1 cellular context compared by ENCODE assay signal in the genomic region with DNA sequence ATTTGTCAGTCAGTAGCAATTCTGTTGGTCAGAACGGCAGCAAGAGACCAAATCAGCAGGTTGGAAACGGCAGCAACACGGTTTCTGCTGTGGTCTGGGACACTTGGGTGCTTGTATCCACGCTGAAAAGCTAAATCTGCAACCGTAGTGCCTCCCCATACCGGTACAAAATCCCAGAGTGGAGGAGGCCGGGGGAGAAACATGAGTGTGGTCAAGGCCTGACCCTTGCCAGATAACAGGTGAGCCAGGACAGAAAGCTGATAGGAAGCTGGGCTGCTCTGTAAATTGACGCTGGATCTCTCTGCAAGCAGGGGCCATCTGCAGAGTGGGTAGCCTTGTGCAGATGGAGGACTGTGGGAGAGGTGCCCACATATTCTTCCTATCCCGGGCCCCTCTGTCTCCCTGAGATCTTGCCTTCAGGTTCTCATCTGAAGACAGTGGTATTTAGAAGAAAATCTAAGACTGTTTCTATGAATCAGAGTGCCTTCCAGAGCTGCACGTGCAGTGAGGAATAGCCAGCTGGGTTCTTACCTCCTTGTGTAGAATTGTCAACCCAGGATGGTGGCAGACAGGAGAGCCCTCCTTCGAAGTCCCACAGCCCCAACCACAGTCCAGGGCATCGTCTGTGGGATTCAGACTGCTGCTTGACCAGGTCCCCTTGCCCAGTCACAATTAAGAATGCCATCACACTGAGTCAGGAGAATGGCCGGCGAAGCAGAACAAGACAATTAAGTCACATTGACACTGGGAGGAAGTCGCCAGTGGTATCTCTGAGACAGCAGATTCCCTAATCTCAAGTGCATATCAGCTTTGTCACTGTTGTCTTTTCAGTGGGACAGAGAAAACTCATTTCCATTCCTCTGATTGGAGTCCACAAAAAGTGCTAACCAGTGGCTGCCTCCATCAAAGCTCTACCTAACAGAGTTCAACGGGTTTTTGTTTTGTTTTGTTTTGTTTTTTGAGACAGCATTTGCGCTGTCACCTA.
TF ChIP-seq lines count a peak whose summit lies in the region.

No MANE protein-coding gene starts in this region.

TF ChIP-seq in K562, 482 proteins besides CTCF, POLR2A, EP300 and RAD21 (continued from another document and continues in another):
- TF ChIP-seq NFRKB (IDR thresholded peaks at IDR 0.05; ENCODE audit: low read depth) (no peak), C11orf30 (IDR thresholded peaks at IDR 0.05; ENCODE audit: low read depth) (peak; percentile 93), L3MBTL2 (IDR thresholded peaks at IDR 0.05) (peak; percentile 54; the same call in 1 of the 2 replicates), CC2D1A (IDR thresholded peaks at IDR 0.05) (peak; percentile 29; the same call in 1 of the 2 replicates), CBFA2T2 (conservative IDR thresholded peaks at IDR 0.05) (no peak), SOX6 (IDR thresholded peaks at IDR 0.05) (peak; percentile 97), MED1 (CRISPR knock-in tag; IDR thresholded peaks at IDR 0.05; ENCODE audit: borderline replicate concordance) (no peak), MYBL2 (IDR thresholded peaks at IDR 0.05; ENCODE audit: low read depth) (no peak; the same call in 1 of the 2 replicates), MYBL2 (CRISPR knock-in tag; IDR thresholded peaks at IDR 0.05; ENCODE audit: borderline replicate concordance) (no peak), MTA3 (IDR thresholded peaks at IDR 0.05; ENCODE audit: borderline replicate concordance) (0 out of 2 replicates have a peak, but pooled peaks have one; percentile 50), SIX5 (IDR thresholded peaks at IDR 0.05; ENCODE audit: borderline replicate concordance in 1 of 2, insufficient read depth in 1 of 2, low read depth in 1 of 2, low read length in 2 of 2) (no peak), HDAC2 (IDR thresholded peaks at IDR 0.05) (0 out of 2 replicates have a peak, but pooled peaks have one; percentile 47), TAL1 (IDR thresholded peaks at IDR 0.05) (peak; percentile 48; the same call in 1 of the 2 replicates), BHLHE40 (IDR thresholded peaks at IDR 0.05; ENCODE audit: low read length) (peak; percentile 60), JUNB (CRISPR knock-in tag; conservative IDR thresholded peaks at IDR 0.05) (no peak), TEAD1 (CRISPR knock-in tag; IDR thresholded peaks at IDR 0.05) (0 out of 4 replicates have a peak, but pooled peaks of 1 of the 2 experiments have one; percentile 48), NBN (IDR thresholded peaks at IDR 0.05; ENCODE audit: low read depth) (peak; percentile 76), LEF1 (IDR thresholded peaks at IDR 0.05) (peak; percentile 54; the same call in 1 of the 2 replicates), ZNF174 (CRISPR knock-in tag; IDR thresholded peaks at IDR 0.05) (no peak), SMARCE1 (IDR thresholded peaks at IDR 0.05) (peak; percentile 93), FOXK2 (conservative IDR thresholded peaks at IDR 0.05 in 1 of 2, IDR thresholded peaks at IDR 0.05 in 1 of 2; ENCODE audit: low read depth in 2 of 2) (peak; percentile 44 to 65; a peak in 1 of 4 replicates), ZFX (CRISPR knock-in tag; IDR thresholded peaks at IDR 0.05) (0 out of 2 replicates have a peak, but pooled peaks have one; percentile 17), JUND (IDR thresholded peaks at IDR 0.05; ENCODE audit: borderline replicate concordance, low read depth, low read length) (peak; percentile 67; the same call in 1 of the 2 replicates), JUND (tag; IDR thresholded peaks at IDR 0.05; ENCODE audit: borderline replicate concordance, low read depth, low read length) (peak; percentile 77; the same call in 2 of the 3 replicates), CBX2 (IDR thresholded peaks at IDR 0.05; ENCODE audit: insufficient read depth, low read length, poor library complexity, severe bottlenecking) (no peak), ZNF316 (IDR thresholded peaks at IDR 0.05) (peak; percentile 93), MECOM (CRISPR knock-in tag; IDR thresholded peaks at IDR 0.05) (no peak), STAT5A (IDR thresholded peaks at IDR 0.05; ENCODE audit: borderline replicate concordance, low read length) (0 out of 2 replicates have a peak, but pooled peaks have one; percentile 27), ATF7 (IDR thresholded peaks at IDR 0.05) (peak; percentile 57), DPF2 (IDR thresholded peaks at IDR 0.05) (peak; percentile 92), JUN (IDR thresholded peaks at IDR 0.05; ENCODE audit: borderline replicate concordance, low read depth, low read length) (peak; percentile 73), JUN (CRISPR knock-in tag; IDR thresholded peaks at IDR 0.05; ENCODE audit: borderline replicate concordance) (no peak), NR3C1 (CRISPR knock-in tag; IDR thresholded peaks at IDR 0.05) (no peak), ATF1 (CRISPR knock-in tag; IDR thresholded peaks at IDR 0.05) (no peak), ATF1 (tag; IDR thresholded peaks at IDR 0.05) (peak; percentile 45; the same call in 1 of the 2 replicates)
- TF ChIP-seq, protein P1, sequence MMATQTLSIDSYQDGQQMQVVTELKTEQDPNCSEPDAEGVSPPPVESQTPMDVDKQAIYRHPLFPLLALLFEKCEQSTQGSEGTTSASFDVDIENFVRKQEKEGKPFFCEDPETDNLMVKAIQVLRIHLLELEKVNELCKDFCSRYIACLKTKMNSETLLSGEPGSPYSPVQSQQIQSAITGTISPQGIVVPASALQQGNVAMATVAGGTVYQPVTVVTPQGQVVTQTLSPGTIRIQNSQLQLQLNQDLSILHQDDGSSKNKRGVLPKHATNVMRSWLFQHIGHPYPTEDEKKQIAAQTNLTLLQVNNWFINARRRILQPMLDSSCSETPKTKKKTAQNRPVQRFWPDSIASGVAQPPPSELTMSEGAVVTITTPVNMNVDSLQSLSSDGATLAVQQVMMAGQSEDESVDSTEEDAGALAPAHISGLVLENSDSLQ (IDR thresholded peaks at IDR 0.05), result peak; percentile 36; the same call in 1 of the 2 replicates
- TF ChIP-seq, protein P2, sequence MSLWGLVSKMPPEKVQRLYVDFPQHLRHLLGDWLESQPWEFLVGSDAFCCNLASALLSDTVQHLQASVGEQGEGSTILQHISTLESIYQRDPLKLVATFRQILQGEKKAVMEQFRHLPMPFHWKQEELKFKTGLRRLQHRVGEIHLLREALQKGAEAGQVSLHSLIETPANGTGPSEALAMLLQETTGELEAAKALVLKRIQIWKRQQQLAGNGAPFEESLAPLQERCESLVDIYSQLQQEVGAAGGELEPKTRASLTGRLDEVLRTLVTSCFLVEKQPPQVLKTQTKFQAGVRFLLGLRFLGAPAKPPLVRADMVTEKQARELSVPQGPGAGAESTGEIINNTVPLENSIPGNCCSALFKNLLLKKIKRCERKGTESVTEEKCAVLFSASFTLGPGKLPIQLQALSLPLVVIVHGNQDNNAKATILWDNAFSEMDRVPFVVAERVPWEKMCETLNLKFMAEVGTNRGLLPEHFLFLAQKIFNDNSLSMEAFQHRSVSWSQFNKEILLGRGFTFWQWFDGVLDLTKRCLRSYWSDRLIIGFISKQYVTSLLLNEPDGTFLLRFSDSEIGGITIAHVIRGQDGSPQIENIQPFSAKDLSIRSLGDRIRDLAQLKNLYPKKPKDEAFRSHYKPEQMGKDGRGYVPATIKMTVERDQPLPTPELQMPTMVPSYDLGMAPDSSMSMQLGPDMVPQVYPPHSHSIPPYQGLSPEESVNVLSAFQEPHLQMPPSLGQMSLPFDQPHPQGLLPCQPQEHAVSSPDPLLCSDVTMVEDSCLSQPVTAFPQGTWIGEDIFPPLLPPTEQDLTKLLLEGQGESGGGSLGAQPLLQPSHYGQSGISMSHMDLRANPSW (CRISPR knock-in tag; IDR thresholded peaks at IDR 0.05), result no peak
- TF ChIP-seq, protein P3, sequence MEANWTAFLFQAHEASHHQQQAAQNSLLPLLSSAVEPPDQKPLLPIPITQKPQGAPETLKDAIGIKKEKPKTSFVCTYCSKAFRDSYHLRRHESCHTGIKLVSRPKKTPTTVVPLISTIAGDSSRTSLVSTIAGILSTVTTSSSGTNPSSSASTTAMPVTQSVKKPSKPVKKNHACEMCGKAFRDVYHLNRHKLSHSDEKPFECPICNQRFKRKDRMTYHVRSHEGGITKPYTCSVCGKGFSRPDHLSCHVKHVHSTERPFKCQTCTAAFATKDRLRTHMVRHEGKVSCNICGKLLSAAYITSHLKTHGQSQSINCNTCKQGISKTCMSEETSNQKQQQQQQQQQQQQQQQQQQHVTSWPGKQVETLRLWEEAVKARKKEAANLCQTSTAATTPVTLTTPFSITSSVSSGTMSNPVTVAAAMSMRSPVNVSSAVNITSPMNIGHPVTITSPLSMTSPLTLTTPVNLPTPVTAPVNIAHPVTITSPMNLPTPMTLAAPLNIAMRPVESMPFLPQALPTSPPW (CRISPR knock-in tag; IDR thresholded peaks at IDR 0.05), result peak; percentile 40; the same call in 1 of the 2 replicates
- TF ChIP-seq, protein P4, sequence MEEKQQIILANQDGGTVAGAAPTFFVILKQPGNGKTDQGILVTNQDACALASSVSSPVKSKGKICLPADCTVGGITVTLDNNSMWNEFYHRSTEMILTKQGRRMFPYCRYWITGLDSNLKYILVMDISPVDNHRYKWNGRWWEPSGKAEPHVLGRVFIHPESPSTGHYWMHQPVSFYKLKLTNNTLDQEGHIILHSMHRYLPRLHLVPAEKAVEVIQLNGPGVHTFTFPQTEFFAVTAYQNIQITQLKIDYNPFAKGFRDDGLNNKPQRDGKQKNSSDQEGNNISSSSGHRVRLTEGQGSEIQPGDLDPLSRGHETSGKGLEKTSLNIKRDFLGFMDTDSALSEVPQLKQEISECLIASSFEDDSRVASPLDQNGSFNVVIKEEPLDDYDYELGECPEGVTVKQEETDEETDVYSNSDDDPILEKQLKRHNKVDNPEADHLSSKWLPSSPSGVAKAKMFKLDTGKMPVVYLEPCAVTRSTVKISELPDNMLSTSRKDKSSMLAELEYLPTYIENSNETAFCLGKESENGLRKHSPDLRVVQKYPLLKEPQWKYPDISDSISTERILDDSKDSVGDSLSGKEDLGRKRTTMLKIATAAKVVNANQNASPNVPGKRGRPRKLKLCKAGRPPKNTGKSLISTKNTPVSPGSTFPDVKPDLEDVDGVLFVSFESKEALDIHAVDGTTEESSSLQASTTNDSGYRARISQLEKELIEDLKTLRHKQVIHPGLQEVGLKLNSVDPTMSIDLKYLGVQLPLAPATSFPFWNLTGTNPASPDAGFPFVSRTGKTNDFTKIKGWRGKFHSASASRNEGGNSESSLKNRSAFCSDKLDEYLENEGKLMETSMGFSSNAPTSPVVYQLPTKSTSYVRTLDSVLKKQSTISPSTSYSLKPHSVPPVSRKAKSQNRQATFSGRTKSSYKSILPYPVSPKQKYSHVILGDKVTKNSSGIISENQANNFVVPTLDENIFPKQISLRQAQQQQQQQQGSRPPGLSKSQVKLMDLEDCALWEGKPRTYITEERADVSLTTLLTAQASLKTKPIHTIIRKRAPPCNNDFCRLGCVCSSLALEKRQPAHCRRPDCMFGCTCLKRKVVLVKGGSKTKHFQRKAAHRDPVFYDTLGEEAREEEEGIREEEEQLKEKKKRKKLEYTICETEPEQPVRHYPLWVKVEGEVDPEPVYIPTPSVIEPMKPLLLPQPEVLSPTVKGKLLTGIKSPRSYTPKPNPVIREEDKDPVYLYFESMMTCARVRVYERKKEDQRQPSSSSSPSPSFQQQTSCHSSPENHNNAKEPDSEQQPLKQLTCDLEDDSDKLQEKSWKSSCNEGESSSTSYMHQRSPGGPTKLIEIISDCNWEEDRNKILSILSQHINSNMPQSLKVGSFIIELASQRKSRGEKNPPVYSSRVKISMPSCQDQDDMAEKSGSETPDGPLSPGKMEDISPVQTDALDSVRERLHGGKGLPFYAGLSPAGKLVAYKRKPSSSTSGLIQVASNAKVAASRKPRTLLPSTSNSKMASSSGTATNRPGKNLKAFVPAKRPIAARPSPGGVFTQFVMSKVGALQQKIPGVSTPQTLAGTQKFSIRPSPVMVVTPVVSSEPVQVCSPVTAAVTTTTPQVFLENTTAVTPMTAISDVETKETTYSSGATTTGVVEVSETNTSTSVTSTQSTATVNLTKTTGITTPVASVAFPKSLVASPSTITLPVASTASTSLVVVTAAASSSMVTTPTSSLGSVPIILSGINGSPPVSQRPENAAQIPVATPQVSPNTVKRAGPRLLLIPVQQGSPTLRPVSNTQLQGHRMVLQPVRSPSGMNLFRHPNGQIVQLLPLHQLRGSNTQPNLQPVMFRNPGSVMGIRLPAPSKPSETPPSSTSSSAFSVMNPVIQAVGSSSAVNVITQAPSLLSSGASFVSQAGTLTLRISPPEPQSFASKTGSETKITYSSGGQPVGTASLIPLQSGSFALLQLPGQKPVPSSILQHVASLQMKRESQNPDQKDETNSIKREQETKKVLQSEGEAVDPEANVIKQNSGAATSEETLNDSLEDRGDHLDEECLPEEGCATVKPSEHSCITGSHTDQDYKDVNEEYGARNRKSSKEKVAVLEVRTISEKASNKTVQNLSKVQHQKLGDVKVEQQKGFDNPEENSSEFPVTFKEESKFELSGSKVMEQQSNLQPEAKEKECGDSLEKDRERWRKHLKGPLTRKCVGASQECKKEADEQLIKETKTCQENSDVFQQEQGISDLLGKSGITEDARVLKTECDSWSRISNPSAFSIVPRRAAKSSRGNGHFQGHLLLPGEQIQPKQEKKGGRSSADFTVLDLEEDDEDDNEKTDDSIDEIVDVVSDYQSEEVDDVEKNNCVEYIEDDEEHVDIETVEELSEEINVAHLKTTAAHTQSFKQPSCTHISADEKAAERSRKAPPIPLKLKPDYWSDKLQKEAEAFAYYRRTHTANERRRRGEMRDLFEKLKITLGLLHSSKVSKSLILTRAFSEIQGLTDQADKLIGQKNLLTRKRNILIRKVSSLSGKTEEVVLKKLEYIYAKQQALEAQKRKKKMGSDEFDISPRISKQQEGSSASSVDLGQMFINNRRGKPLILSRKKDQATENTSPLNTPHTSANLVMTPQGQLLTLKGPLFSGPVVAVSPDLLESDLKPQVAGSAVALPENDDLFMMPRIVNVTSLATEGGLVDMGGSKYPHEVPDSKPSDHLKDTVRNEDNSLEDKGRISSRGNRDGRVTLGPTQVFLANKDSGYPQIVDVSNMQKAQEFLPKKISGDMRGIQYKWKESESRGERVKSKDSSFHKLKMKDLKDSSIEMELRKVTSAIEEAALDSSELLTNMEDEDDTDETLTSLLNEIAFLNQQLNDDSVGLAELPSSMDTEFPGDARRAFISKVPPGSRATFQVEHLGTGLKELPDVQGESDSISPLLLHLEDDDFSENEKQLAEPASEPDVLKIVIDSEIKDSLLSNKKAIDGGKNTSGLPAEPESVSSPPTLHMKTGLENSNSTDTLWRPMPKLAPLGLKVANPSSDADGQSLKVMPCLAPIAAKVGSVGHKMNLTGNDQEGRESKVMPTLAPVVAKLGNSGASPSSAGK (IDR thresholded peaks at IDR 0.05), result 0 out of 2 replicates have a peak, but pooled peaks have one; percentile 24
- TF ChIP-seq, protein P5, sequence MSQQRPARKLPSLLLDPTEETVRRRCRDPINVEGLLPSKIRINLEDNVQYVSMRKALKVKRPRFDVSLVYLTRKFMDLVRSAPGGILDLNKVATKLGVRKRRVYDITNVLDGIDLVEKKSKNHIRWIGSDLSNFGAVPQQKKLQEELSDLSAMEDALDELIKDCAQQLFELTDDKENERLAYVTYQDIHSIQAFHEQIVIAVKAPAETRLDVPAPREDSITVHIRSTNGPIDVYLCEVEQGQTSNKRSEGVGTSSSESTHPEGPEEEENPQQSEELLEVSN (IDR thresholded peaks at IDR 0.05; ENCODE audit: borderline replicate concordance in 1 of 2, extremely low read depth in 1 of 2, insufficient read depth in 1 of 2, insufficient read length in 1 of 2, low read depth in 1 of 2, low read length in 1 of 2, poor library complexity in 1 of 2, severe bottlenecking in 1 of 2), result peak in 1 of 2 experiments; percentile 14
- TF ChIP-seq, protein P6, sequence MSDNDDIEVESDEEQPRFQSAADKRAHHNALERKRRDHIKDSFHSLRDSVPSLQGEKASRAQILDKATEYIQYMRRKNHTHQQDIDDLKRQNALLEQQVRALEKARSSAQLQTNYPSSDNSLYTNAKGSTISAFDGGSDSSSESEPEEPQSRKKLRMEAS (CRISPR knock-in tag; IDR thresholded peaks at IDR 0.05), result no peak
